In genomic region chr10:84706875-84707274, GRCh38 we compare ENCODE assay signal across 23 cellular contexts.
DNase-seq lines count a peak whose midpoint lies in the region; ATAC-seq and TF ChIP-seq lines count a peak whose summit lies in the region.
"Had no signal": no experiment of that assay in that cellular context is flagged by ENCODE, and none has a peak within 500 bp of the region (broad histone marks: within the 10 kb centered on the region; RNA-seq: fewer than 3 reads in every experiment).

No MANE protein-coding gene starts in this region.

- H3K9me3 ChIP-seq in RWPE2 (ENCODE audit: severe bottlenecking) = no peaks in the 10 kb centered on the region
- H3K9me3 ChIP-seq: BE2C, HAP-1, heart right ventricle, upper lobe of left lung had no signal

- H3K36me3 ChIP-seq in RWPE2 (ENCODE audit: low read depth) (no peaks in the 10 kb centered on the region), rectal smooth muscle tissue (ENCODE audit: control insufficient read depth, insufficient read depth, low read length) (no peaks in the 10 kb centered on the region)
- H3K36me3 ChIP-seq: BE2C, HAP-1, heart right ventricle, upper lobe of left lung had no signal

- H3K27ac ChIP-seq in RWPE2 (ENCODE audit: poor library complexity, severe bottlenecking) (no peak overlapping the region), rectal smooth muscle tissue (ENCODE audit: low read depth, low read length) (peak overlapping the region; percentile 81)
- H3K27ac ChIP-seq: heart right ventricle, upper lobe of left lung had no signal

- TF ChIP-seq CTCF in RWPE2 (IDR thresholded peaks at IDR 0.05; ENCODE audit: poor library complexity, severe bottlenecking) = no peak
- TF ChIP-seq CTCF in epithelial cell of proximal tubule (conservative IDR thresholded peaks at IDR 0.05; ENCODE audit: low read depth, low read length) = no peak

- H3K4me1 ChIP-seq in RWPE2 (ENCODE audit: insufficient read depth, poor library complexity, severe bottlenecking) (no peaks in the 10 kb centered on the region), rectal smooth muscle tissue (ENCODE audit: control insufficient read depth, insufficient read depth, low read length) (peaks cover 17% of the 10 kb centered on the region)
- H3K4me1 ChIP-seq: BE2C, HAP-1, heart right ventricle had no signal

- ATAC-seq in RWPE2 (ENCODE audit: low read depth) = peak; percentile 70
- ATAC-seq in HG02610 (IDR thresholded peaks at IDR 0.05; ENCODE audit: unreplicated experiment) = no peak
- ATAC-seq: activated naive CD4-positive, alpha-beta T cell treated with anti-CD3 and anti-CD28 coated beads, Interleukin-2, amount 50 U/mL, for 72 hours; GM12878; HepG2; sciatic nerve had no signal

- H3K4me3 ChIP-seq in RWPE2 (ENCODE audit: severe bottlenecking) (no peak overlapping the region), epithelial cell of proximal tubule (ENCODE audit: low read depth, low read length) (no peak overlapping the region), rectal smooth muscle tissue (ENCODE audit: low read length) (no peak overlapping the region)
- H3K4me3 ChIP-seq: GM12878, HAP-1, heart right ventricle, upper lobe of left lung had no signal

- H3K27me3 ChIP-seq in RWPE2 (ENCODE audit: insufficient read depth, poor library complexity, severe bottlenecking) (peaks cover 11% of the 10 kb centered on the region), rectal smooth muscle tissue (ENCODE audit: control insufficient read depth, insufficient read depth, low read length) (no peaks in the 10 kb centered on the region)
- H3K27me3 ChIP-seq: upper lobe of left lung had no signal

- DNase-seq in EL (peak; percentile 2), RWPE2 (ENCODE audit: low spot score) (no peak), epithelial cell of proximal tubule (ENCODE audit: low read depth) (peak; percentile 2), NCI-H128 (lab: John Stamatoyannopoulos, UW; ENCODE audit: unreplicated experiment) (no peak)
- DNase-seq in stimulated activated CD4-positive, alpha-beta T cell treated with anti-CD3 and anti-CD28 coated beads, Interleukin-4, amount 100 ng/mL, for 4 hours = no peak
- DNase-seq in activated CD4-positive, CD25-positive, alpha-beta regulatory T cell treated with anti-CD3 and anti-CD28 coated beads, Interleukin-2, amount 50 U/mL, for 72 hours = no peak
- DNase-seq: activated CD4-positive, alpha-beta T cell treated with anti-CD3 and anti-CD28 coated beads, Interleukin-2, amount 50 U/mL, for 4 hours; activated CD8-positive, alpha-beta memory T cell treated with anti-CD3 and anti-CD28 coated beads, Interleukin-2, amount 50 U/mL, for 4 hours; anterior cingulate cortex; BE2C; DMS79; heart right ventricle; NCI-H1105 treated with DMSO at 0.1 percent for 48 hours; NCI-H2081 treated with DMSO at 0.1 percent for 48 hours; NCI-H82; upper lobe of left lung had no signal

- H3K9ac ChIP-seq in rectal smooth muscle tissue (ENCODE audit: low read length) = no peak overlapping the region

Comparison
In these comparisons a context has a peak if more than half of its experiments do, and no peak if none do; other contexts are left out.
1. DNase-seq: peak in EL (single experiment) and epithelial cell of proximal tubule (single experiment); none in RWPE2 (single experiment), stimulated activated CD4-positive, alpha-beta T cell treated with anti-CD3 and anti-CD28 coated beads, Interleukin-4, amount 100 ng/mL, for 4 hours (0 of 2), activated CD4-positive, CD25-positive, alpha-beta regulatory T cell treated with anti-CD3 and anti-CD28 coated beads, Interleukin-2, amount 50 U/mL, for 72 hours (single experiment) and NCI-H128 (single experiment).